In genomic region chr11:118909619-118910308, GRCh38 we compare ENCODE assay signal across 1 cellular context.
TF ChIP-seq lines count a peak whose summit lies in the region.

No MANE protein-coding gene starts in this region.

TF ChIP-seq in HepG2, 621 proteins besides CTCF, POLR2A, EP300 and RAD21:
- TF ChIP-seq ZKSCAN1 (IDR thresholded peaks at IDR 0.05; ENCODE audit: low read length) = peak; percentile 63; the same call in 1 of the 2 replicates
- no peak for TF ChIP-seq CREB3 (CRISPR knock-in tag; IDR thresholded peaks at IDR 0.05)
- TF ChIP-seq, protein P1, sequence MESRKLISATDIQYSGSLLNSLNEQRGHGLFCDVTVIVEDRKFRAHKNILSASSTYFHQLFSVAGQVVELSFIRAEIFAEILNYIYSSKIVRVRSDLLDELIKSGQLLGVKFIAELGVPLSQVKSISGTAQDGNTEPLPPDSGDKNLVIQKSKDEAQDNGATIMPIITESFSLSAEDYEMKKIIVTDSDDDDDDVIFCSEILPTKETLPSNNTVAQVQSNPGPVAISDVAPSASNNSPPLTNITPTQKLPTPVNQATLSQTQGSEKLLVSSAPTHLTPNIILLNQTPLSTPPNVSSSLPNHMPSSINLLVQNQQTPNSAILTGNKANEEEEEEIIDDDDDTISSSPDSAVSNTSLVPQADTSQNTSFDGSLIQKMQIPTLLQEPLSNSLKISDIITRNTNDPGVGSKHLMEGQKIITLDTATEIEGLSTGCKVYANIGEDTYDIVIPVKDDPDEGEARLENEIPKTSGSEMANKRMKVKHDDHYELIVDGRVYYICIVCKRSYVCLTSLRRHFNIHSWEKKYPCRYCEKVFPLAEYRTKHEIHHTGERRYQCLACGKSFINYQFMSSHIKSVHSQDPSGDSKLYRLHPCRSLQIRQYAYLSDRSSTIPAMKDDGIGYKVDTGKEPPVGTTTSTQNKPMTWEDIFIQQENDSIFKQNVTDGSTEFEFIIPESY (CRISPR knock-in tag; IDR thresholded peaks at IDR 0.05) = peak; percentile 60
- TF ChIP-seq, protein P2, sequence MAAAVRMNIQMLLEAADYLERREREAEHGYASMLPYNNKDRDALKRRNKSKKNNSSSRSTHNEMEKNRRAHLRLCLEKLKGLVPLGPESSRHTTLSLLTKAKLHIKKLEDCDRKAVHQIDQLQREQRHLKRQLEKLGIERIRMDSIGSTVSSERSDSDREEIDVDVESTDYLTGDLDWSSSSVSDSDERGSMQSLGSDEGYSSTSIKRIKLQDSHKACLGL (CRISPR knock-in tag; IDR thresholded peaks at IDR 0.05) = 0 out of 2 replicates have a peak, but pooled peaks have one; percentile 13
- TF ChIP-seq MNT (IDR thresholded peaks at IDR 0.05) = no peak
- peak; percentile 7 for TF ChIP-seq TEAD3 (CRISPR knock-in tag; optimal IDR thresholded peaks at IDR 0.05; ENCODE audit: borderline replicate concordance)
- TF ChIP-seq HIC2 (CRISPR knock-in tag; IDR thresholded peaks at IDR 0.05; ENCODE audit: low read depth) = 0 out of 2 replicates have a peak, but pooled peaks have one; percentile 3
- 0 out of 2 replicates have a peak, but pooled peaks have one; percentile 9 for TF ChIP-seq ZNF687 (CRISPR knock-in tag; IDR thresholded peaks at IDR 0.05)
- TF ChIP-seq ZNF205 (CRISPR knock-in tag; IDR thresholded peaks at IDR 0.05) = no peak
- TF ChIP-seq AGO2 (optimal IDR thresholded peaks at IDR 0.05; ENCODE audit: low read depth, low read length) = peak; percentile 61
- TF ChIP-seq ZNF225 (CRISPR knock-in tag; IDR thresholded peaks at IDR 0.05) = 0 out of 2 replicates have a peak, but pooled peaks have one; percentile 5
- TF ChIP-seq SOX6 (IDR thresholded peaks at IDR 0.05) = no peak
- no peak for TF ChIP-seq SOX6 (CRISPR knock-in tag; IDR thresholded peaks at IDR 0.05)
- TF ChIP-seq HIVEP1 (CRISPR knock-in tag; IDR thresholded peaks at IDR 0.05) = peak; percentile 37; the same call in 1 of the 2 replicates
- 0 out of 2 replicates have a peak, but pooled peaks have one; percentile 28 for TF ChIP-seq PCBP1 (IDR thresholded peaks at IDR 0.05; ENCODE audit: borderline replicate concordance, low read depth, low read length)
- peak; percentile 15 for TF ChIP-seq SRSF1 (optimal IDR thresholded peaks at IDR 0.05; ENCODE audit: low read depth, low read length)
- TF ChIP-seq ZNF788 (CRISPR knock-in tag; IDR thresholded peaks at IDR 0.05; ENCODE audit: borderline replicate concordance) = no peak
- peak; percentile 30; the same call in 1 of the 2 replicates for TF ChIP-seq ZBTB38 (CRISPR knock-in tag; IDR thresholded peaks at IDR 0.05)
